Comparison of ENCODE assay signal across 17 cellular contexts in the genomic region with DNA sequence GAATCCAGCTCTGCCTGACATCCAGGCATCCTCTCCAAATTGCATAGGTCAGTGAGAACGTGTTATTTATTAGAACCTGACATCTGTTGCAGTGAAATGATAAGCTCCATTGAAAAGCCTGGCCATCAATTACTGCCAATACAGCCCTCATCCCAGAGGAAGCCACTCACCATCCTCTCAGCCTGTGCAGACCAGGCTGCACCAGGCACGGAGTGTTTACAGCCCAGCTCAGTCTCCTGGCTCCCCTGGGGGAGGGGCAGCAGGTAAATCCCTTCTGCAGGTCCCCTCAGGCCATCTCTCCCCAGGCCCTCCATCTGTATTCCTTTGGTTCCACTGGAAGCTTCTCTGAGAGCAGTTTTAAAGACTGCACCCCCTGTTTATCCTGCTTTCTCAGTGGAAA.
"Had no signal": no experiment of that assay in that cellular context is flagged by ENCODE, and none has a peak within 500 bp of the region (broad histone marks: within the 10 kb centered on the region; RNA-seq: fewer than 3 reads in every experiment).

No MANE protein-coding gene starts in this region.

- H3K4me3 Mint-ChIP-seq: activated CD4-positive, alpha-beta T cell treated with anti-CD3 and anti-CD28 coated beads for 36 hours; activated CD8-positive, alpha-beta T cell treated with anti-CD3 and anti-CD28 coated beads for 36 hours; activated naive CD8-positive, alpha-beta T cell treated with anti-CD3 and anti-CD28 coated beads, Interleukin-2, amount 10 ng/mL, durations not matched to agents 7 days and 5 days; activated T-cell treated with anti-CD3 and anti-CD28 coated beads, Interleukin-2, amount 50 U/mL, for 72 hours; memory B cell; nephron; stimulated activated naive CD8-positive, alpha-beta T cell treated with anti-CD3 and anti-CD28 coated beads, Interleukin-15, Interleukin-2, amounts not matched to agents 100 ng/mL and 50 ng/mL, for 24 hours had no signal

- H3K27ac ChIP-seq: cardiac muscle cell, foreskin keratinocyte, thyroid gland, uterus, VCaP had no signal

- ATAC-seq: activated CD4-positive, alpha-beta T cell treated with anti-CD3 and anti-CD28 coated beads for 36 hours; activated CD8-positive, alpha-beta T cell treated with anti-CD3 and anti-CD28 coated beads for 36 hours; activated T-cell treated with anti-CD3 and anti-CD28 coated beads, Interleukin-2, amount 50 U/mL, for 72 hours; foreskin keratinocyte; left lobe of liver had no signal

- H3K27me3 ChIP-seq: cardiac muscle cell, foreskin keratinocyte, thyroid gland, uterus had no signal

- H3K9me3 Mint-ChIP-seq: activated T-cell treated with anti-CD3 and anti-CD28 coated beads, Interleukin-2, amount 50 U/mL, for 72 hours; memory B cell had no signal

- DNase-seq: activated CD4-positive, alpha-beta T cell treated with anti-CD3 and anti-CD28 coated beads for 36 hours; activated CD8-positive, alpha-beta memory T cell treated with anti-CD3 and anti-CD28 coated beads, Interleukin-2, amount 50 U/mL, for 4 hours; activated CD8-positive, alpha-beta T cell treated with anti-CD3 and anti-CD28 coated beads for 36 hours; activated naive CD8-positive, alpha-beta T cell treated with anti-CD3 and anti-CD28 coated beads, Interleukin-2, amount 10 ng/mL, durations not matched to agents 7 days and 5 days; activated T-cell treated with anti-CD3 and anti-CD28 coated beads, Interleukin-2, amount 50 U/mL, for 72 hours; foreskin keratinocyte; stimulated activated CD4-positive, alpha-beta T cell treated with anti-CD3 and anti-CD28 coated beads, Interleukin-4, amount 100 ng/mL, for 1 hour; stimulated activated CD8-positive, alpha-beta memory T cell treated with anti-CD3 and anti-CD28 coated beads, Interleukin-4, amount 100 ng/mL, for 48 hours; T1000; thyroid gland; uterus had no signal

- H3K4me1 Mint-ChIP-seq: memory B cell had no signal

- H3K27ac Mint-ChIP-seq: activated CD4-positive, alpha-beta T cell treated with anti-CD3 and anti-CD28 coated beads for 36 hours; activated CD8-positive, alpha-beta T cell treated with anti-CD3 and anti-CD28 coated beads for 36 hours; activated naive CD8-positive, alpha-beta T cell treated with anti-CD3 and anti-CD28 coated beads, Interleukin-2, amount 10 ng/mL, durations not matched to agents 7 days and 5 days; activated T-cell treated with anti-CD3 and anti-CD28 coated beads, Interleukin-2, amount 50 U/mL, for 72 hours; memory B cell; nephron; stimulated activated naive CD8-positive, alpha-beta T cell treated with anti-CD3 and anti-CD28 coated beads, Interleukin-15, Interleukin-2, amounts not matched to agents 100 ng/mL and 50 ng/mL, for 24 hours had no signal

- H3K4me3 ChIP-seq: cardiac muscle cell, thyroid gland, uterus had no signal

- H3K36me3 ChIP-seq: cardiac muscle cell, thyroid gland, uterus had no signal

- H3K9me3 ChIP-seq: thyroid gland had no signal

- H3K27me3 Mint-ChIP-seq: activated CD4-positive, alpha-beta T cell treated with anti-CD3 and anti-CD28 coated beads for 36 hours; activated CD8-positive, alpha-beta T cell treated with anti-CD3 and anti-CD28 coated beads for 36 hours; activated naive CD8-positive, alpha-beta T cell treated with anti-CD3 and anti-CD28 coated beads, Interleukin-2, amount 10 ng/mL, durations not matched to agents 7 days and 5 days; memory B cell; stimulated activated naive CD8-positive, alpha-beta T cell treated with anti-CD3 and anti-CD28 coated beads, Interleukin-15, Interleukin-2, amounts not matched to agents 100 ng/mL and 50 ng/mL, for 24 hours had no signal

- H3K4me1 ChIP-seq: thyroid gland, uterus had no signal
